In the genomic region with DNA sequence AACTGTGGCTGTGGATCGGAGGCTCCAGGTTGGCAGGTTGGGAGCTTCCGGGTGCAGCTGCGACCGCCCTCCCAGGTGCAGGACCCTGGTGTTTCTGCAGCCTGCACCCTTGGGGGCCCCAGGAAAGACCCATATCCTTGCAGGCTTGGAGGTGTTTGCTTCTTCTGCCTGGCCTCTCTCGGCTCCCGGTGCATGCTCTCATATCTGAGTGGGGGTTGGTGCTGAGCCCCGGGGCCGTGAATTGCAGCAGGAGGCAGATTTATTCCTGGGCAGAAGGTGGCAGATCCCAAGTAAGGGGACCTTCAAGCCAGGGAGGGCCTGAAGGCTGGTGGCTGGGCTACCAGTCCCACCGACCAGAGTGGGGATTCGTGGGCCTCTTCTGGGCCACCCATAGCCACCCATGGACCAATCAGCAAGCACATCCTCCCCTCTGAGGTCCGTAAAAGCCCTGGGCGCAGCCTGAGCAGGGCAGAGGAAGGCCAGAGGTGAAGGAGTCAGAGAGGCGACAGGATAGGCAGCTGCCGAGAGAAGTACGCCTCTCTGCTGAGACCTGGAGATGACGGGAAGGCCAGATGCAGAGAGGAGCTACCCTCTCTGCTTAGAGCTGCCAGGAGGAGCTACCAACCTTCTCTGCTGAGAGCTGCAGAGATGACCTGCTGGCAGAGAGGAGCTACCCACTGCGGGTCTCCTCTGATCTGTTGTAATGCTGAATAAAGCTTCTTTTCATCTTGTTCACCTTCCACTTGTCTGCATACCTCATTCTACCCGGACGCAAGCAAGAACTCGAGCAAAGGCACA, we compare ENCODE assay signal across 1 cellular context.
TF ChIP-seq lines count a peak whose summit lies in the region.

No MANE protein-coding gene starts in this region.

TF ChIP-seq in GM23338, 12 proteins besides CTCF, POLR2A, EP300 and RAD21 (continued from another document):
- TF ChIP-seq, protein P1, sequence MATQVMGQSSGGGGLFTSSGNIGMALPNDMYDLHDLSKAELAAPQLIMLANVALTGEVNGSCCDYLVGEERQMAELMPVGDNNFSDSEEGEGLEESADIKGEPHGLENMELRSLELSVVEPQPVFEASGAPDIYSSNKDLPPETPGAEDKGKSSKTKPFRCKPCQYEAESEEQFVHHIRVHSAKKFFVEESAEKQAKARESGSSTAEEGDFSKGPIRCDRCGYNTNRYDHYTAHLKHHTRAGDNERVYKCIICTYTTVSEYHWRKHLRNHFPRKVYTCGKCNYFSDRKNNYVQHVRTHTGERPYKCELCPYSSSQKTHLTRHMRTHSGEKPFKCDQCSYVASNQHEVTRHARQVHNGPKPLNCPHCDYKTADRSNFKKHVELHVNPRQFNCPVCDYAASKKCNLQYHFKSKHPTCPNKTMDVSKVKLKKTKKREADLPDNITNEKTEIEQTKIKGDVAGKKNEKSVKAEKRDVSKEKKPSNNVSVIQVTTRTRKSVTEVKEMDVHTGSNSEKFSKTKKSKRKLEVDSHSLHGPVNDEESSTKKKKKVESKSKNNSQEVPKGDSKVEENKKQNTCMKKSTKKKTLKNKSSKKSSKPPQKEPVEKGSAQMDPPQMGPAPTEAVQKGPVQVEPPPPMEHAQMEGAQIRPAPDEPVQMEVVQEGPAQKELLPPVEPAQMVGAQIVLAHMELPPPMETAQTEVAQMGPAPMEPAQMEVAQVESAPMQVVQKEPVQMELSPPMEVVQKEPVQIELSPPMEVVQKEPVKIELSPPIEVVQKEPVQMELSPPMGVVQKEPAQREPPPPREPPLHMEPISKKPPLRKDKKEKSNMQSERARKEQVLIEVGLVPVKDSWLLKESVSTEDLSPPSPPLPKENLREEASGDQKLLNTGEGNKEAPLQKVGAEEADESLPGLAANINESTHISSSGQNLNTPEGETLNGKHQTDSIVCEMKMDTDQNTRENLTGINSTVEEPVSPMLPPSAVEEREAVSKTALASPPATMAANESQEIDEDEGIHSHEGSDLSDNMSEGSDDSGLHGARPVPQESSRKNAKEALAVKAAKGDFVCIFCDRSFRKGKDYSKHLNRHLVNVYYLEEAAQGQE (IDR thresholded peaks at IDR 0.05; ENCODE audit: unreplicated experiment): no peak
- no peak for TF ChIP-seq EZH2phosphoT487 (IDR thresholded peaks at IDR 0.05; ENCODE audit: unreplicated experiment)
